Comparison of ENCODE assay signal across 8 cellular contexts in the genomic region with DNA sequence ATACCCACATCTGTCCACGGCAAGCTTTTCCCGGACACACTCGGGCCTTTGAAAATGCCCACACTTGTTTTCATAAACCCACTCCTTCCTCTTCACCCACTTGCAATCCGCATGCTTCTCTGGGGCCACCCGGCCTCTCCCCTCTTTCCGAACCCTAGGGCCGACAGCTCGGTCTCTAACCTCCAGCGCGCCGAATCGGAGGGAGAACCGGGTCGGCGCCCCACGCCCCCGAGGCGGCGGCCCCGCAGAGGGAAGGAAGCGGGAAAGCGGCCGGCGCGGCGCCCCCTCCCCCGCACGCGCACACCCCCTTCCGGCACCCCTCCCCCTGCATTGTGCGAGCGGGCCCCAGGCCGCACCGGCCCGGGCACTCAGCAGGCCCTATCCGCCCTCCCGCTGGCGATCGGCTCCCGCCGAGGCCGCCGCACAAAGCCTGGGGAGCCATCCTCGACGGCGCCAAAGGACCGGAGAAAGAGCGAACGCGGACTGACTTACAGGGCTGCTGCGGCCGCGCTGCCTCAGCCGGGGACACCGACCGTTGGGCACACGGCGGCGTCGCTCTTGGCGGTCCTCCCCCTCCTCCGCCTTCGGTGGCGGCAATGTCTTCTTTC. TPM values are rescaled to one million over a fixed set of nuclear protein-coding genes. Genes with fewer than 3 reads are reported as not detected.
DNase-seq lines count a peak whose midpoint lies in the region; ATAC-seq and TF ChIP-seq lines count a peak whose summit lies in the region.

No MANE protein-coding gene starts in this region.

- H3K36me3 Mint-ChIP-seq in type B pancreatic cell, result peaks cover 20% of the 10 kb centered on the region

- H3K4me2 ChIP-seq in parathyroid adenoma (ENCODE audit: low read length), result peak overlapping the region; percentile 68

- ATAC-seq in HG03378 (IDR thresholded peaks at IDR 0.05; ENCODE audit: unreplicated experiment) (peak; percentile 18), Right ventricle myocardium inferior (peak; percentile 62)

- intact Hi-C loops in Right ventricle myocardium inferior (cut with DNase I), result no loop called here

- H3K9me3 ChIP-seq in parathyroid adenoma (ENCODE audit: control insufficient read depth, low read length), result no peaks in the 10 kb centered on the region

- no peaks in the 10 kb centered on the region for H3K27me3 Mint-ChIP-seq in type B pancreatic cell

- H3K4me1 ChIP-seq in parathyroid adenoma, result peaks cover 21% of the 10 kb centered on the region

- peak overlapping the region; percentile 55 for H3K9ac ChIP-seq in parathyroid adenoma

- H3K27me3 ChIP-seq in parathyroid adenoma (ENCODE audit: control insufficient read depth, insufficient read depth, low read length), result no peaks in the 10 kb centered on the region

- peaks cover 38% of the 10 kb centered on the region for H3K79me2 ChIP-seq in parathyroid adenoma

- H3K27ac ChIP-seq in parathyroid adenoma, result peak overlapping the region; percentile 87

- no peaks in the 10 kb centered on the region for H3K36me3 ChIP-seq in parathyroid adenoma (ENCODE audit: control insufficient read depth, insufficient read depth, low read length)

- DNase-seq in CD1c-positive myeloid dendritic cell (ENCODE audit: extremely low spot score) (peak; percentile 65), GM19240 (ENCODE audit: insufficient read length, low spot score) (peak; percentile 19), RKO (ENCODE audit: low spot score) (peak; percentile 52), Right ventricle myocardium inferior (ENCODE audit: missing footprints) (peak; percentile 82), type B pancreatic cell (ENCODE audit: extremely low spot score, unreplicated experiment) (peak; percentile 77)
- peak; percentile 45 to 53 (median 49) for DNase-seq in activated naive CD4-positive, alpha-beta T cell (lab: John Stamatoyannopoulos, UW)

- peak overlapping the region; percentile 76 for H3K4me3 ChIP-seq in parathyroid adenoma (ENCODE audit: low read depth, low read length)

- peak overlapping the region; percentile 80 for H3K27ac Mint-ChIP-seq in type B pancreatic cell

- peak overlapping the region; percentile 79 for H2AFZ ChIP-seq in parathyroid adenoma

- no peak for TF ChIP-seq CTCF in parathyroid adenoma (IDR thresholded peaks at IDR 0.05)
- TF ChIP-seq CTCF in type B pancreatic cell (conservative IDR thresholded peaks at IDR 0.05), result no peak

- peak overlapping the region; percentile 89 for H3K4me3 Mint-ChIP-seq in type B pancreatic cell

- H3K9me3 Mint-ChIP-seq in type B pancreatic cell, result no peaks in the 10 kb centered on the region

- peaks cover 42% of the 10 kb centered on the region for H3K4me1 Mint-ChIP-seq in type B pancreatic cell (ENCODE audit: unreplicated experiment)

RNA-seq across cellular contexts. Expression of a gene that starts 0.4 kb away (rescaled TPM):
- total RNA-seq in Right ventricle myocardium inferior, result 71.4 TPM
- 98.5 and 112 TPM in 2 replicates for total RNA-seq in type B pancreatic cell (ENCODE audit: low replicate concordance)

Comparison
In these comparisons a context has a peak if more than half of its experiments do, and no peak if none do; other contexts are left out.
1. Peak in every context shown above with its lines: DNase-seq, ATAC-seq, H3K4me3 ChIP-seq and H3K27ac ChIP-seq.
2. DNase-seq: peak in every context shown above with its lines; median percentile 82 in Right ventricle myocardium inferior; 77 in type B pancreatic cell; 65 in CD1c-positive myeloid dendritic cell; 52 in RKO; 49 in activated naive CD4-positive, alpha-beta T cell; 19 in GM19240.